ENCODE assay signal across 16 cellular contexts in the genomic region with DNA sequence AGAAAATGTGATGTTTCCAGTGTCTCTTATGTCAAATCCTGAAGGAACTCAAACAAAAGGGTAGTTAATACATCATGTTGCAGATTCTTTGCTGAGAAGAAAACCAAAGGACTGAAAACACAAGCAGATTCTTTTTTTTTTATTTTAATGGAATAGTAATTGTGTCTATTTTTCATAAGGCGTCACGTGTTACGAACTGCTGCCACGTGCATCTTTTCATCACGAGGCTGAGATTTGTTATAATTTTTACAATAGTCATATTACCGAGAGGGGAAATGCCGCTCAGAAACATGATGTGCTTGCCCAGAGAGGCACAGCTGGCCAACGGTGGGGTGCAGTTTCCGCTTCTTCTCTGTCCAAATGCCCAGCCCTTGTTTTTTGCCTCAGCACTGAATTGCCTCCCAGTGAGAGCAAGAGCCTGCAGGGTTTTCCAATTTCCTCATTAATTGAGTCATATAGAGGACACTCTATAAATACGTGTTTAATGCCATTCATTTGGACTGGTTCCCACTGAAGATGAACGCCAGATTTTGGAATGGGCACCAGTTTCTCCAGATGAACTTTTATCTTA.
DNase-seq lines count a peak whose midpoint lies in the region; ATAC-seq and TF ChIP-seq lines count a peak whose summit lies in the region.
"Had no signal": no experiment of that assay in that cellular context is flagged by ENCODE, and none has a peak within 500 bp of the region (broad histone marks: within the 10 kb centered on the region; RNA-seq: fewer than 3 reads in every experiment).

No MANE protein-coding gene starts in this region.

- DNase-seq in NCI-H1105 (lab: John Stamatoyannopoulos, UW) (peak; percentile 6), NCI-H1105 treated with DMSO at 0.1 percent for 48 hours (lab: John Stamatoyannopoulos, UW) (no peak), A673 (ENCODE audit: low spot score) (peak; percentile 86), NCI-H1092 (lab: John Stamatoyannopoulos, UW) (peak; percentile 32), RPMI7951 (ENCODE audit: low read depth) (peak; percentile 30), dedifferentiated amniotic fluid mesenchymal stem cell (ENCODE audit: extremely low spot score) (no peak)
- DNase-seq: AML-193; Caco-2; CD8-positive, alpha-beta memory T cell; DND-41; HCEC 1CT; HFFc6 had no signal

- no peak for ATAC-seq in HG02938 (IDR thresholded peaks at IDR 0.05; ENCODE audit: unreplicated experiment)
- ATAC-seq in HG03159 (IDR thresholded peaks at IDR 0.05; ENCODE audit: unreplicated experiment), result no peak

- H3K27me3 ChIP-seq in A673 (replicated peaks; ENCODE audit: insufficient read depth, low read depth, low read length, poor library complexity), result no peaks in the 10 kb centered on the region
- H3K27me3 ChIP-seq: BLaER1 had no signal

- H3K36me3 ChIP-seq in A673 (ENCODE audit: insufficient read depth, low read length, poor library complexity, severe bottlenecking), result no peaks in the 10 kb centered on the region
- H3K36me3 ChIP-seq: BLaER1 had no signal

- H3K27ac ChIP-seq in A673 (ENCODE audit: low read depth, low read length, poor library complexity, severe bottlenecking), result no peak overlapping the region
- H3K27ac ChIP-seq: 22Rv1, BLaER1 had no signal

- POLR2A ChIA-PET in A673 (lab: Charles Lee; ENCODE audit: low non-redundant PET), result no interaction called here

- no peak overlapping the region for H3K4me3 ChIP-seq in A673 (ENCODE audit: low read depth, low read length, poor library complexity, severe bottlenecking)
- H3K4me3 ChIP-seq: BLaER1 had no signal

- intact Hi-C loops in A673 (cut with micrococcal nuclease; ENCODE audit: unreplicated experiment), result no loop called here

- no TSS peak for BruUV-seq in A673 (replicated peaks; lab: Mats Ljungman, UMichigan)

- no peak for TF ChIP-seq CTCF in A673 (conservative IDR thresholded peaks at IDR 0.05; ENCODE audit: low read depth, low read length)

- CTCF ChIA-PET in A673 (lab: Charles Lee), result no interaction called here

- peaks cover 6% of the 10 kb centered on the region for H3K4me1 ChIP-seq in A673 (ENCODE audit: insufficient read depth, low read length, poor library complexity, severe bottlenecking)
- H3K4me1 ChIP-seq: BLaER1, Caco-2 had no signal

- no peaks in the 10 kb centered on the region for H3K9me3 ChIP-seq in A673 (ENCODE audit: low read depth, low read length, poor library complexity, severe bottlenecking)
- H3K9me3 ChIP-seq: Caco-2 had no signal

Comparison
In these comparisons a context has a peak if more than half of its experiments do, and no peak if none do; other contexts are left out.
1. DNase-seq: peak in NCI-H1105 (single experiment), A673 (single experiment), NCI-H1092 (single experiment) and RPMI7951 (single experiment); none in NCI-H1105 treated with DMSO at 0.1 percent for 48 hours (single experiment) and dedifferentiated amniotic fluid mesenchymal stem cell (single experiment).